In the genomic region with DNA sequence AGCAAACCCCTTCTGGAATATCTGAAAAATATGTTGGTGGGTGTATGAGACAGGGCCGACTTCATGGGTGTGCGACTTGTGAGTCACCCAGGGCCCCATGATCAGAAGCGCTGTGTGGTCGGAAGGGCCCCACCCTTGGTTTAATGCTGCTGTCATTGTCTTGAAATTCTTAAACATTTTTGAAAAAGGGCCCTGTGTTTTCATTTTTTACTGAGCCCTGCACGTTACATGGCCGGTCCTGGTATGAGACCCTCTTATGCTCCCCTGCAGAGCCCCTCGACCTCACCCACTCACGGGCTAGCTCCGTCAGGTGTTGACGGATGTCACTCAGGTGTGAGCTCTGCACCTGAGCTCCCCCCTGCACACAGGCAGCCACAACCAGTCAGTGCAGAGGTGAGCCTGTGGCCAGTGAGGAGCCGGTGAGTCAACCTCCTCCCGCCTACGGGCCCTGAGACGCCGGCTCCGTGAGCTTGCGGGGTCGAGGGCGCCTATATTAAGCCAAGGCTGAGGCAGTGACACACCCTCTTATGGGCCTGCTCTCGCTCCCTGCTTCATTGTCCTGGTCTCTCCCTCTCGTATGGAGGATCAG, we compare ENCODE assay signal across 8 cellular contexts. TPM values are rescaled to one million over a fixed set of nuclear protein-coding genes. Genes with fewer than 3 reads are reported as not detected.
A peak's percentile ranks its signal among the peaks of the same experiment; 100 is the strongest.
DNase-seq lines count a peak whose midpoint lies in the region; ATAC-seq and TF ChIP-seq lines count a peak whose summit lies in the region.

No MANE protein-coding gene starts in this region.

- no peak overlapping the region for H3K4me3 ChIP-seq in AG10803 (ENCODE audit: low read length)

- ATAC-seq in GM19023 (IDR thresholded peaks at IDR 0.05; ENCODE audit: unreplicated experiment): no peak
- no peak for ATAC-seq in GM21786 (IDR thresholded peaks at IDR 0.05; ENCODE audit: unreplicated experiment)

- CTCF ChIA-PET in activated naive CD4-positive, alpha-beta T cell treated with anti-CD3 and anti-CD28 coated beads for 36 hours (lab: Charles Lee): interaction anchor here (0.6 to 0.9 kb wide), 3 partner anchors 27 to 113 kb away, joined by 3 to 4 read pairs (median 4); a partner anchor contains a TSS

- no peaks in the 10 kb centered on the region for H3K36me3 Mint-ChIP-seq in activated naive CD4-positive, alpha-beta T cell treated with anti-CD3 and anti-CD28 coated beads for 36 hours (ENCODE audit: low read depth)
- no peaks in the 10 kb centered on the region for H3K36me3 Mint-ChIP-seq in mesothelial cell of epicardium

- H3K4me1 Mint-ChIP-seq in activated naive CD4-positive, alpha-beta T cell treated with anti-CD3 and anti-CD28 coated beads for 36 hours (ENCODE audit: low read depth): peaks cover 28% of the 10 kb centered on the region
- peaks cover 28% of the 10 kb centered on the region for H3K4me1 Mint-ChIP-seq in mesothelial cell of epicardium

- intact Hi-C loops in activated naive CD4-positive, alpha-beta T cell treated with anti-CD3 and anti-CD28 coated beads for 36 hours (cut with micrococcal nuclease): no loop called here

- no peak overlapping the region for H3K4me3 Mint-ChIP-seq in activated naive CD4-positive, alpha-beta T cell treated with anti-CD3 and anti-CD28 coated beads for 36 hours
- no peak overlapping the region for H3K4me3 Mint-ChIP-seq in mesothelial cell of epicardium

- DNase-seq in AG10803 (ENCODE audit: low read depth): peak; percentile 88
- DNase-seq in RPMI7951 (ENCODE audit: low read depth): peak; percentile 77
- peak; percentile 66 for DNase-seq in activated naive CD4-positive, alpha-beta T cell treated with anti-CD3 and anti-CD28 coated beads for 36 hours
- DNase-seq in mesothelial cell of epicardium (ENCODE audit: low spot score in 2 of 2, unreplicated experiment in 2 of 2): no peak
- DNase-seq in stromal cell of bone marrow (ENCODE audit: low read depth): peak; percentile 57
- DNase-seq in occipital lobe (lab: John Stamatoyannopoulos, UW): no peak

- TF ChIP-seq CTCF in AG10803 (conservative IDR thresholded peaks at IDR 0.05; ENCODE audit: low read length) (no peak), mesothelial cell of epicardium (IDR thresholded peaks at IDR 0.05; ENCODE audit: unreplicated experiment) (no peak)

- H3K9me3 Mint-ChIP-seq in activated naive CD4-positive, alpha-beta T cell treated with anti-CD3 and anti-CD28 coated beads for 36 hours: no peaks in the 10 kb centered on the region
- no peaks in the 10 kb centered on the region for H3K9me3 Mint-ChIP-seq in mesothelial cell of epicardium

- peaks cover 3% of the 10 kb centered on the region for H3K27me3 Mint-ChIP-seq in activated naive CD4-positive, alpha-beta T cell treated with anti-CD3 and anti-CD28 coated beads for 36 hours (ENCODE audit: low read depth)
- H3K27me3 Mint-ChIP-seq in mesothelial cell of epicardium (ENCODE audit: low read depth): no peaks in the 10 kb centered on the region

- peak overlapping the region; percentile 41 for H3K27ac Mint-ChIP-seq in activated naive CD4-positive, alpha-beta T cell treated with anti-CD3 and anti-CD28 coated beads for 36 hours
- peak overlapping the region; percentile 71 for H3K27ac Mint-ChIP-seq in mesothelial cell of epicardium

RNA-seq across cellular contexts. Expression of a gene that starts 27.7 kb away (rescaled TPM):
- 23.5 and 28.4 TPM in 2 replicates for total RNA-seq in RPMI7951 (2014; rRNA removed; shearing (Covaris generic))
- total RNA-seq in activated naive CD4-positive, alpha-beta T cell treated with anti-CD3 and anti-CD28 coated beads for 36 hours: 100 to 1,000 TPM; 107 to 112 TPM
- total RNA-seq in mesothelial cell of epicardium (80.0 to 84.4 TPM (median 84.1 TPM) in 3 replicates), occipital lobe (4.7 TPM)

RNA-seq across cellular contexts. Expression of a gene that starts 46.9 kb away (rescaled TPM):
- 63.8 and 108 TPM in 2 replicates for total RNA-seq in RPMI7951 (2014; rRNA removed; shearing (Covaris generic))
- total RNA-seq in activated naive CD4-positive, alpha-beta T cell treated with anti-CD3 and anti-CD28 coated beads for 36 hours: 100 to 1,000 TPM in 1 of 2 experiments, 10 to 100 TPM in 1; 97.7 to 101 TPM
- total RNA-seq in mesothelial cell of epicardium: 86.0 to 95.8 TPM (median 89.0 TPM) in 3 replicates
- total RNA-seq in occipital lobe: 36.2 TPM

Comparison
In these comparisons a context has a peak if more than half of its experiments do, and no peak if none do; other contexts are left out.
1. DNase-seq: peak in AG10803 (single experiment), RPMI7951 (single experiment), activated naive CD4-positive, alpha-beta T cell treated with anti-CD3 and anti-CD28 coated beads for 36 hours (single experiment) and stromal cell of bone marrow (single experiment); none in mesothelial cell of epicardium (0 of 2) and occipital lobe (single experiment).